Comparison of ENCODE assay signal across 14 cellular contexts in the genomic region with DNA sequence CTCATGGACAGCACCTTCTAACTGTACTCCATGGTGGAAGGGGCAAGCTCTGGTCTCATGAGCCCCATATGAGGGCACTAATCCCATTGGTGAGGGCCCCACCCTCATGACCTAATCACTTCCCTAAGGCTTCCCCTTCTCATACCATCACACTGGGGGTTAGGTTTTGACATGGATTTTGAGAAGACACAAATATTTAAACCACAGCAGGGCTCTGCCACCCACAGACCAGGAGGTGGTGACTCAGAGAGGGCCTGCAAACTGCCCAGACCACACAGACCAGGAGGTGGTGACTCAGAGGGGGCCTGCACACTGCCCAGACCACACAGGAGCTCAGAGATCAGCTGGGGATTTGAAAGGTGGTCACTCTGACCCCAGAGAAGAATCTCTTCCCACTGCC.
DNase-seq lines count a peak whose midpoint lies in the region; ATAC-seq, FAIRE-seq and TF ChIP-seq lines count a peak whose summit lies in the region.
"Had no signal": no experiment of that assay in that cellular context is flagged by ENCODE, and none has a peak within 500 bp of the region (broad histone marks: within the 10 kb centered on the region; RNA-seq: fewer than 3 reads in every experiment).

No MANE protein-coding gene starts in this region.

- TF ChIP-seq POLR2A in GM12892 (IDR thresholded peaks at IDR 0.05; ENCODE audit: low read depth, low read length) (no peak), uterus (IDR thresholded peaks at IDR 0.05) (no peak)

- no peak overlapping the region for H3K9ac ChIP-seq in HUES48 (ENCODE audit: low read depth, low read length)
- H3K9ac ChIP-seq in astrocyte (ENCODE audit: low read length): no peak overlapping the region

- H4K20me1 ChIP-seq in astrocyte (ENCODE audit: insufficient read depth, low read length): peaks cover 4% of the 10 kb centered on the region

- peaks cover 13% of the 10 kb centered on the region for H3K36me3 Mint-ChIP-seq in astrocyte (ENCODE audit: low read depth, unreplicated experiment)
- H3K36me3 Mint-ChIP-seq: CD14-positive monocyte had no signal

- DNase-seq in AG10803 (ENCODE audit: low read depth) (peak; percentile 56), astrocyte (ENCODE audit: low read depth) (peak; percentile 73), kidney epithelial cell (ENCODE audit: low read depth) (peak; percentile 50), GM12892 (ENCODE audit: insufficient read length) (no peak), uterus (no peak)
- DNase-seq: body of pancreas, NCI-H2081, T-helper 9 cell had no signal

- no peak overlapping the region for H3K4me3 Mint-ChIP-seq in astrocyte (ENCODE audit: unreplicated experiment)
- H3K4me3 Mint-ChIP-seq: CD14-positive monocyte; natural killer cell treated with Interleukin-12 subunit alpha and Interleukin-12 subunit beta and Interleukin-15 and Interleukin-18, amount 100 ng/mL, for 72 hours had no signal

- H3K4me1 ChIP-seq in HUES48 (ENCODE audit: control insufficient read depth, insufficient read depth, low read length) (peaks cover 18% of the 10 kb centered on the region), astrocyte (ENCODE audit: insufficient read depth, low read length) (peaks cover 6% of the 10 kb centered on the region), uterus (no peaks in the 10 kb centered on the region)
- H3K4me1 ChIP-seq: body of pancreas had no signal

- H3K9me3 Mint-ChIP-seq in astrocyte (ENCODE audit: unreplicated experiment): peaks cover 38% of the 10 kb centered on the region

- H3K4me3 ChIP-seq in AG10803 (ENCODE audit: low read length) (no peak overlapping the region), HUES48 (ENCODE audit: low read depth, low read length) (no peak overlapping the region), astrocyte (ENCODE audit: insufficient read depth, low read depth, low read length) (no peak overlapping the region), kidney epithelial cell (ENCODE audit: low read depth, low read length) (no peak overlapping the region), uterus (no peak overlapping the region)
- H3K4me3 ChIP-seq: body of pancreas had no signal

- H3K27me3 ChIP-seq in HUES48 (ENCODE audit: control insufficient read depth, insufficient read depth, low read length): no peaks in the 10 kb centered on the region
- peaks cover 3% of the 10 kb centered on the region for H3K27me3 ChIP-seq in astrocyte (ENCODE audit: insufficient read depth, low read length)
- H3K27me3 ChIP-seq in kidney epithelial cell (ENCODE audit: control insufficient read depth, insufficient read depth, low read length): no peaks in the 10 kb centered on the region
- H3K27me3 ChIP-seq in uterus: no peaks in the 10 kb centered on the region
- H3K27me3 ChIP-seq: body of pancreas had no signal

- no peak overlapping the region for H3K4me2 ChIP-seq in astrocyte (ENCODE audit: low read length)

- peak overlapping the region; percentile 87 for H3K27ac ChIP-seq in HUES48 (ENCODE audit: low read depth, low read length)
- no peak overlapping the region for H3K27ac ChIP-seq in astrocyte (ENCODE audit: low read depth, low read length)
- H3K27ac ChIP-seq in uterus: no peak overlapping the region
- H3K27ac ChIP-seq: body of pancreas had no signal

- H3K9me3 ChIP-seq in HUES48 (ENCODE audit: control insufficient read depth, insufficient read depth, low read length) (peaks cover 10% of the 10 kb centered on the region), astrocyte (ENCODE audit: insufficient read depth, low read depth, low read length) (peaks cover 11% of the 10 kb centered on the region), uterus (no peaks in the 10 kb centered on the region)

- ATAC-seq in HG02884 (IDR thresholded peaks at IDR 0.05; ENCODE audit: unreplicated experiment) (no peak), GM18909 (IDR thresholded peaks at IDR 0.05; ENCODE audit: poor library complexity, unreplicated experiment) (no peak)
- ATAC-seq: body of pancreas had no signal

- peaks cover 8% of the 10 kb centered on the region for H3K4me1 Mint-ChIP-seq in astrocyte (ENCODE audit: low read depth, unreplicated experiment)
- H3K4me1 Mint-ChIP-seq: CD14-positive monocyte had no signal

- no peak overlapping the region for H2AFZ ChIP-seq in astrocyte (ENCODE audit: low read depth, low read length)

- no peak for TF ChIP-seq CTCF in AG10803 (conservative IDR thresholded peaks at IDR 0.05; ENCODE audit: low read length)
- TF ChIP-seq CTCF in astrocyte (IDR thresholded peaks at IDR 0.05; ENCODE audit: insufficient read depth, low read depth, low read length): no peak
- TF ChIP-seq CTCF in kidney epithelial cell (IDR thresholded peaks at IDR 0.05; ENCODE audit: insufficient read depth, low read length, poor library complexity, severe bottlenecking): no peak
- TF ChIP-seq CTCF in uterus (IDR thresholded peaks at IDR 0.05): no peak

- no peak for FAIRE-seq in astrocyte (lab: Jason Lieb, UNC)
- FAIRE-seq in GM12892 (lab: Jason Lieb, UNC): no peak
- FAIRE-seq: islet of Langerhans had no signal

- intact Hi-C loops in uterus (cut with DNase I; ENCODE audit: low total_unique reads): no loop called here

- no peak overlapping the region for H3K27ac Mint-ChIP-seq in astrocyte (ENCODE audit: unreplicated experiment)
- H3K27ac Mint-ChIP-seq: CD14-positive monocyte; natural killer cell treated with Interleukin-12 subunit alpha and Interleukin-12 subunit beta and Interleukin-15 and Interleukin-18, amount 100 ng/mL, for 72 hours had no signal

- H3K36me3 ChIP-seq in HUES48 (ENCODE audit: control insufficient read depth, insufficient read depth, low read length) (no peaks in the 10 kb centered on the region), astrocyte (ENCODE audit: insufficient read depth, low read length) (no peaks in the 10 kb centered on the region), kidney epithelial cell (ENCODE audit: control insufficient read depth, insufficient read depth, low read length) (no peaks in the 10 kb centered on the region), uterus (no peaks in the 10 kb centered on the region)

- H3K79me2 ChIP-seq in astrocyte (ENCODE audit: insufficient read depth, low read length): no peaks in the 10 kb centered on the region

- H3K27me3 Mint-ChIP-seq in astrocyte (ENCODE audit: low read depth, unreplicated experiment): peaks cover 14% of the 10 kb centered on the region

Comparison
In these comparisons a context has a peak if more than half of its experiments do, and no peak if none do; other contexts are left out.
1. DNase-seq: peak in AG10803 (single experiment), astrocyte (single experiment) and kidney epithelial cell (single experiment); none in GM12892 (single experiment) and uterus (0 of 2).